Comparison of ENCODE assay signal across 1 cellular context in the genomic region with DNA sequence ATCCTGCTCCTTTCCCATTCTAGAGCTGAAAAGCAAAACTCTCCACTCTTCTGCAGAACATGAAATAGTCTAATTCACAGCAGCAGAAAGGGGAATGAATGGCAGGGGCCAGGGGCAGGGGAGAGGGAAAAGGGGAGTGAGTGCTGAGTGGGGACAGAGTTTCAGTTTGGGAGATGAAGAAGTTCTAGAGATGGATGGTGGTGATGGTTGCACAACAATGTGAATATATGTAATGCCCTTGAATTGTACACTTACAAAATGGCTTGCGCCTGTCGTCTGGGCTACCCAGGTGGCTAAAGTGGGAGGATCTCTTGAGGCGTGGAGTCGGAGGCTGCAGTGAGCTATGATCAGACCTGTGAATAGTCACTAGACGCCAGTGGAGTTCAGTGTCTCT.
TF ChIP-seq lines count a peak whose summit lies in the region.

No MANE protein-coding gene starts in this region.

TF ChIP-seq in endothelial cell of umbilical vein, 7 proteins besides CTCF, POLR2A, EP300 and RAD21:
- TF ChIP-seq MYC (IDR thresholded peaks at IDR 0.05; ENCODE audit: low read depth, low read length) (no peak), POLR2AphosphoS5 (IDR thresholded peaks at IDR 0.05; ENCODE audit: insufficient read depth, low read depth, low read length) (no peak), GATA2 (IDR thresholded peaks at IDR 0.05; ENCODE audit: insufficient read depth, insufficient read length, low read depth, low read length) (no peak), MAX (IDR thresholded peaks at IDR 0.05; ENCODE audit: insufficient read depth, insufficient read length) (no peak), JUN (IDR thresholded peaks at IDR 0.05; ENCODE audit: borderline replicate concordance, insufficient read depth, insufficient read length, low read depth) (no peak), EZH2 (IDR thresholded peaks at IDR 0.05; ENCODE audit: borderline replicate concordance, low read depth, low read length, severe bottlenecking) (no peak), FOS (IDR thresholded peaks at IDR 0.05; ENCODE audit: borderline replicate concordance, insufficient read depth, low read length) (no peak)
